2 cellular contexts compared by ENCODE assay signal in the genomic region with DNA sequence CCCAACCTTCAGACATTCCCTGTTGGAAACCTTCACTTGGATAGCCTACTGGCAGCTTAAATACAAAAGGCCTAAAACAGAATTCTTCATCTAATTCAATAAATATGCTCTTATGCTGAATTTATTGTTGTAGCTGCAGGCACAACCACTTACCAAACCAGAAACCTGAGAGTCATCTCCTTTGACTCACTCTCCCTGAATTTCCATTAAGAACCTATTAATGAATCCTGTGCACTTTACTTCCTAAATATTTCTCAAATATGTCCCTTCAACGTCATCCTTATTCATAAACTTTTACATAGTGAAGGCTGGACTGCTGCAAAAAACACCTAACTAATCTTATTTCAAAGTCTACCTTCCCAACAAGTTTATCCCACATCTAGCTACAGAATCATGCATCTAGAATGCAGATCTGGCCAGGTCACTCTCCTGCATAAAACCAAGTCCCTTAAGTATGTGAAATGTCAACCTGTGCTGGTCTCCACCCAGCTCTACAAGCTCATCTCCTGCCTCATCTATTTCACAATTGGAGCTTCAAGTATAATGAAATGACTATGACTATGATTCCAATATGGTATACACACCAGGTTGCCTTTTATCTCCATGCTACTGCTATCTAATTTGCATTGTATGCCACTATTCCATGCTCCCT.
TF ChIP-seq lines count a peak whose summit lies in the region.

No MANE protein-coding gene starts in this region.

TF ChIP-seq in IMR-90, 13 proteins besides CTCF, POLR2A, EP300 and RAD21 (continued from another document):
- TF ChIP-seq, protein P1, sequence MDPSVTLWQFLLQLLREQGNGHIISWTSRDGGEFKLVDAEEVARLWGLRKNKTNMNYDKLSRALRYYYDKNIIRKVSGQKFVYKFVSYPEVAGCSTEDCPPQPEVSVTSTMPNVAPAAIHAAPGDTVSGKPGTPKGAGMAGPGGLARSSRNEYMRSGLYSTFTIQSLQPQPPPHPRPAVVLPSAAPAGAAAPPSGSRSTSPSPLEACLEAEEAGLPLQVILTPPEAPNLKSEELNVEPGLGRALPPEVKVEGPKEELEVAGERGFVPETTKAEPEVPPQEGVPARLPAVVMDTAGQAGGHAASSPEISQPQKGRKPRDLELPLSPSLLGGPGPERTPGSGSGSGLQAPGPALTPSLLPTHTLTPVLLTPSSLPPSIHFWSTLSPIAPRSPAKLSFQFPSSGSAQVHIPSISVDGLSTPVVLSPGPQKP (IDR thresholded peaks at IDR 0.05; ENCODE audit: borderline replicate concordance, low read depth, low read length) = no peak
- TF ChIP-seq BHLHE40 (IDR thresholded peaks at IDR 0.05; ENCODE audit: low read depth, low read length) = no peak
- TF ChIP-seq MAZ (IDR thresholded peaks at IDR 0.05; ENCODE audit: borderline replicate concordance, low read depth, low read length) = no peak
- TF ChIP-seq FOS (IDR thresholded peaks at IDR 0.05; ENCODE audit: low read depth, low read length) = no peak
- TF ChIP-seq NFE2L2 (IDR thresholded peaks at IDR 0.05; ENCODE audit: low read depth, low read length) = no peak
- TF ChIP-seq, protein P2, sequence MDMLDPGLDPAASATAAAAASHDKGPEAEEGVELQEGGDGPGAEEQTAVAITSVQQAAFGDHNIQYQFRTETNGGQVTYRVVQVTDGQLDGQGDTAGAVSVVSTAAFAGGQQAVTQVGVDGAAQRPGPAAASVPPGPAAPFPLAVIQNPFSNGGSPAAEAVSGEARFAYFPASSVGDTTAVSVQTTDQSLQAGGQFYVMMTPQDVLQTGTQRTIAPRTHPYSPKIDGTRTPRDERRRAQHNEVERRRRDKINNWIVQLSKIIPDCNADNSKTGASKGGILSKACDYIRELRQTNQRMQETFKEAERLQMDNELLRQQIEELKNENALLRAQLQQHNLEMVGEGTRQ (IDR thresholded peaks at IDR 0.05; ENCODE audit: low read depth, low read length) = no peak
- no peak for TF ChIP-seq MXI1 (IDR thresholded peaks at IDR 0.05; ENCODE audit: borderline replicate concordance, low read depth, low read length)
- no peak for TF ChIP-seq CHD1 (IDR thresholded peaks at IDR 0.05; ENCODE audit: low read depth, low read length)

TF ChIP-seq in SK-N-SH treated with all-trans-retinoic acid at 6 μM for 48 hours, 23 proteins besides CTCF, POLR2A, EP300 and RAD21 (continued from another document):
- TF ChIP-seq, protein P3, sequence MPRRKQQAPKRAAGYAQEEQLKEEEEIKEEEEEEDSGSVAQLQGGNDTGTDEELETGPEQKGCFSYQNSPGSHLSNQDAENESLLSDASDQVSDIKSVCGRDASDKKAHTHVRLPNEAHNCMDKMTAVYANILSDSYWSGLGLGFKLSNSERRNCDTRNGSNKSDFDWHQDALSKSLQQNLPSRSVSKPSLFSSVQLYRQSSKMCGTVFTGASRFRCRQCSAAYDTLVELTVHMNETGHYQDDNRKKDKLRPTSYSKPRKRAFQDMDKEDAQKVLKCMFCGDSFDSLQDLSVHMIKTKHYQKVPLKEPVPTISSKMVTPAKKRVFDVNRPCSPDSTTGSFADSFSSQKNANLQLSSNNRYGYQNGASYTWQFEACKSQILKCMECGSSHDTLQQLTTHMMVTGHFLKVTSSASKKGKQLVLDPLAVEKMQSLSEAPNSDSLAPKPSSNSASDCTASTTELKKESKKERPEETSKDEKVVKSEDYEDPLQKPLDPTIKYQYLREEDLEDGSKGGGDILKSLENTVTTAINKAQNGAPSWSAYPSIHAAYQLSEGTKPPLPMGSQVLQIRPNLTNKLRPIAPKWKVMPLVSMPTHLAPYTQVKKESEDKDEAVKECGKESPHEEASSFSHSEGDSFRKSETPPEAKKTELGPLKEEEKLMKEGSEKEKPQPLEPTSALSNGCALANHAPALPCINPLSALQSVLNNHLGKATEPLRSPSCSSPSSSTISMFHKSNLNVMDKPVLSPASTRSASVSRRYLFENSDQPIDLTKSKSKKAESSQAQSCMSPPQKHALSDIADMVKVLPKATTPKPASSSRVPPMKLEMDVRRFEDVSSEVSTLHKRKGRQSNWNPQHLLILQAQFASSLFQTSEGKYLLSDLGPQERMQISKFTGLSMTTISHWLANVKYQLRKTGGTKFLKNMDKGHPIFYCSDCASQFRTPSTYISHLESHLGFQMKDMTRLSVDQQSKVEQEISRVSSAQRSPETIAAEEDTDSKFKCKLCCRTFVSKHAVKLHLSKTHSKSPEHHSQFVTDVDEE (CRISPR knock-in tag; IDR thresholded peaks at IDR 0.05) = no peak
- TF ChIP-seq ZC3H10 (CRISPR knock-in tag; IDR thresholded peaks at IDR 0.05) = 0 out of 2 replicates have a peak, but pooled peaks have one; percentile 41
- no peak for TF ChIP-seq ZNF70 (CRISPR knock-in tag; IDR thresholded peaks at IDR 0.05)
- peak; percentile 96 for TF ChIP-seq ISL1 (CRISPR knock-in tag; IDR thresholded peaks at IDR 0.05)
- TF ChIP-seq OSR1 (CRISPR knock-in tag; IDR thresholded peaks at IDR 0.05) = no peak
- TF ChIP-seq, protein P4, sequence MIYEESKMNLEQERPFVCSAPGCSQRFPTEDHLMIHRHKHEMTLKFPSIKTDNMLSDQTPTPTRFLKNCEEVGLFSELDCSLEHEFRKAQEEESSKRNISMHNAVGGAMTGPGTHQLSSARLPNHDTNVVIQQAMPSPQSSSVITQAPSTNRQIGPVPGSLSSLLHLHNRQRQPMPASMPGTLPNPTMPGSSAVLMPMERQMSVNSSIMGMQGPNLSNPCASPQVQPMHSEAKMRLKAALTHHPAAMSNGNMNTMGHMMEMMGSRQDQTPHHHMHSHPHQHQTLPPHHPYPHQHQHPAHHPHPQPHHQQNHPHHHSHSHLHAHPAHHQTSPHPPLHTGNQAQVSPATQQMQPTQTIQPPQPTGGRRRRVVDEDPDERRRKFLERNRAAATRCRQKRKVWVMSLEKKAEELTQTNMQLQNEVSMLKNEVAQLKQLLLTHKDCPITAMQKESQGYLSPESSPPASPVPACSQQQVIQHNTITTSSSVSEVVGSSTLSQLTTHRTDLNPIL (CRISPR knock-in tag; IDR thresholded peaks at IDR 0.05; ENCODE audit: low read depth) = 0 out of 2 replicates have a peak, but pooled peaks have one; percentile 42
- TF ChIP-seq, protein P5, sequence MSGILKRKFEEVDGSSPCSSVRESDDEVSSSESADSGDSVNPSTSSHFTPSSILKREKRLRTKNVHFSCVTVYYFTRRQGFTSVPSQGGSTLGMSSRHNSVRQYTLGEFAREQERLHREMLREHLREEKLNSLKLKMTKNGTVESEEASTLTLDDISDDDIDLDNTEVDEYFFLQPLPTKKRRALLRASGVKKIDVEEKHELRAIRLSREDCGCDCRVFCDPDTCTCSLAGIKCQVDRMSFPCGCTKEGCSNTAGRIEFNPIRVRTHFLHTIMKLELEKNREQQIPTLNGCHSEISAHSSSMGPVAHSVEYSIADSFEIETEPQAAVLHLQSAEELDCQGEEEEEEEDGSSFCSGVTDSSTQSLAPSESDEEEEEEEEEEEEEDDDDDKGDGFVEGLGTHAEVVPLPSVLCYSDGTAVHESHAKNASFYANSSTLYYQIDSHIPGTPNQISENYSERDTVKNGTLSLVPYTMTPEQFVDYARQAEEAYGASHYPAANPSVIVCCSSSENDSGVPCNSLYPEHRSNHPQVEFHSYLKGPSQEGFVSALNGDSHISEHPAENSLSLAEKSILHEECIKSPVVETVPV (CRISPR knock-in tag; IDR thresholded peaks at IDR 0.05) = no peak
- TF ChIP-seq, protein P6, sequence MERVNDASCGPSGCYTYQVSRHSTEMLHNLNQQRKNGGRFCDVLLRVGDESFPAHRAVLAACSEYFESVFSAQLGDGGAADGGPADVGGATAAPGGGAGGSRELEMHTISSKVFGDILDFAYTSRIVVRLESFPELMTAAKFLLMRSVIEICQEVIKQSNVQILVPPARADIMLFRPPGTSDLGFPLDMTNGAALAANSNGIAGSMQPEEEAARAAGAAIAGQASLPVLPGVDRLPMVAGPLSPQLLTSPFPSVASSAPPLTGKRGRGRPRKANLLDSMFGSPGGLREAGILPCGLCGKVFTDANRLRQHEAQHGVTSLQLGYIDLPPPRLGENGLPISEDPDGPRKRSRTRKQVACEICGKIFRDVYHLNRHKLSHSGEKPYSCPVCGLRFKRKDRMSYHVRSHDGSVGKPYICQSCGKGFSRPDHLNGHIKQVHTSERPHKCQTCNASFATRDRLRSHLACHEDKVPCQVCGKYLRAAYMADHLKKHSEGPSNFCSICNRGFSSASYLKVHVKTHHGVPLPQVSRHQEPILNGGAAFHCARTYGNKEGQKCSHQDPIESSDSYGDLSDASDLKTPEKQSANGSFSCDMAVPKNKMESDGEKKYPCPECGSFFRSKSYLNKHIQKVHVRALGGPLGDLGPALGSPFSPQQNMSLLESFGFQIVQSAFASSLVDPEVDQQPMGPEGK (CRISPR knock-in tag; IDR thresholded peaks at IDR 0.05; ENCODE audit: borderline replicate concordance) = 0 out of 2 replicates have a peak, but pooled peaks have one; percentile 66
- TF ChIP-seq GLIS3 (CRISPR knock-in tag; IDR thresholded peaks at IDR 0.05) = no peak
- no peak for TF ChIP-seq ZNF565 (CRISPR knock-in tag; conservative IDR thresholded peaks at IDR 0.05; ENCODE audit: low read depth)
